In the genomic region with DNA sequence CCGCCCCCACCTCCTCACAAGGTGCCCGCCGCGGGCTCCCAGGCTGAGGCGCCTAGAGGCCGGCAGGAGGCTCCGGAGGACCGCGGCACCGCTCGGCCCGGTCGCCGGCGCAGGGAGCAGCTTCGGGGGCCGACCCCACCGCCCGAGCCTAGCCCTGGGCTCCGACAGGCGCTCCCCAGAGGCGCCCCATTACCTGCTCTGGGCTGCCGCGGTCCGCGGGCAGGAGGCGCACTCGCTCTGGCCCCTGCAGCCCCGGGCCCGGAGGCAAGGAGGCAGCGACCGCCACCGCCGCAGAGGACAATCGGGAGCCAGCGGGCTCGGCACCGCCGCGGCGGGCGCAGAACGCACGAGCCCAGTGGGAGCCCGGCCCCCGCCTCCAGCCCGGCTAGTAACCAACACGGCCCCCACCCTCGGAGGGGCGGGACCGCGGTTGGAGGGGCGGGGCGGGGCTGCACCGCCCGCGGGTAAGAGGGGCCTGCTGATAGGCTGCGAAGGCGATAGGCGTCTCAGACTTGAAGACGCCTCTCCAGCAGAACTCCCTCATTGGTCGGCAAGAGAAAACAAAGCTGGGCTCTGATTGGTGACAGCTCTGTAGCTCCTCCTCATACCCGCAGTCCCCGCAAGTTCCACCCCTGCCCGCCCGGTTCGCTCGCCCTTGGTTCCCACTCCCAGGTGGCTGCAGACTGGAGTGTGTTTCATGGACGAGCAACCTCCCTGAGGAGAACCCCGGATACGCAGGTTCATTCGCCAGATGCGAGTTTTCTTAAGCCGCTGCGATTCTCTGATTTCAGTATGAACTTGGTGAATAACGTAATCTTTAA, we compare ENCODE assay signal across 8 cellular contexts. TPM values are rescaled to one million over a fixed set of nuclear protein-coding genes. Genes with fewer than 3 reads are reported as not detected.
DNase-seq lines count a peak whose midpoint lies in the region; ATAC-seq and TF ChIP-seq lines count a peak whose summit lies in the region.

A gene (minus strand): TSS at position 397 of the 821 bp plus-strand sequence. CDS start 64,460 bp downstream, outside the sequence.

- 0 to 1% (median 0%) methylated on average over 43 to 76 of the region's 76 CpGs for WGBS in ovary, 3 donors
- WGBS in thyroid gland, 2 donors, result 0 to 1% methylated on average over 13 to 19 of the region's 76 CpGs

- H3K9me3 ChIP-seq in adipocyte (ENCODE audit: control insufficient read depth, low read length) (no peaks in the 10 kb centered on the region), cardiac muscle cell (ENCODE audit: low read depth) (no peaks in the 10 kb centered on the region), ovary (no peaks in the 10 kb centered on the region), thyroid gland (no peaks in the 10 kb centered on the region)

- no peaks in the 10 kb centered on the region for H3K36me3 ChIP-seq in adipocyte (ENCODE audit: control insufficient read depth, insufficient read depth, low read length, severe bottlenecking)
- H3K36me3 ChIP-seq in cardiac muscle cell, result no peaks in the 10 kb centered on the region
- no peaks in the 10 kb centered on the region for H3K36me3 ChIP-seq in ovary
- H3K36me3 ChIP-seq in thyroid gland, result no peaks in the 10 kb centered on the region

- peak; percentile 100 for ATAC-seq in HG02852 (IDR thresholded peaks at IDR 0.05; ENCODE audit: unreplicated experiment)

- intact Hi-C loops in ovary (cut with DNase I), result loop anchor here in 1 of 4 donors (10.0 kb wide), 1 partner anchor 82 kb away; no protein-coding TSS in a partner anchor
- intact Hi-C loops in thyroid gland (cut with DNase I), result no loop called here

- peaks cover 28% of the 10 kb centered on the region for H3K4me1 ChIP-seq in adipocyte (ENCODE audit: control insufficient read depth, insufficient read depth, low read length)
- peaks cover 16% of the 10 kb centered on the region for H3K4me1 ChIP-seq in cardiac muscle cell (ENCODE audit: low read depth)
- H3K4me1 ChIP-seq in ovary (ENCODE audit: insufficient read depth), result peaks cover 1% of the 10 kb centered on the region
- H3K4me1 ChIP-seq in thyroid gland, result peaks cover 0 to 8% of the 10 kb centered on the region in 2 donors

- TF ChIP-seq CTCF in GM12874 (IDR thresholded peaks at IDR 0.05; ENCODE audit: insufficient read depth, low read depth, low read length) (peak; percentile 29), cardiac muscle cell (IDR thresholded peaks at IDR 0.05; ENCODE audit: low read depth, low read length) (peak; percentile 22), ovary (IDR thresholded peaks at IDR 0.05) (peak; percentile 20 to 36 (median 29)), thyroid gland (IDR thresholded peaks at IDR 0.05) (peak in 4 of 6 experiments; percentile 34 to 70 (median 38))

- TF ChIP-seq POLR2A in ovary (IDR thresholded peaks at IDR 0.05) (peak; percentile 26), thyroid gland (IDR thresholded peaks at IDR 0.05) (peak; percentile 69 to 74)

- H3K9ac ChIP-seq in adipocyte (ENCODE audit: low read length), result peak within 1 kb of the TSS; percentile 70

- H3K27me3 ChIP-seq in adipocyte (replicated peaks; ENCODE audit: control insufficient read depth, insufficient read depth, low read length) (peaks cover 43% of the 10 kb centered on the region), cardiac muscle cell (no peaks in the 10 kb centered on the region), ovary (no peaks in the 10 kb centered on the region), thyroid gland (no peaks in the 10 kb centered on the region)

- peak within 1 kb of the TSS; percentile 99 for H3K27ac ChIP-seq in cardiac muscle cell
- peak within 1 kb of the TSS; percentile 80 to 81 for H3K27ac ChIP-seq in ovary
- peak within 1 kb of the TSS; percentile 82 to 95 (median 86) for H3K27ac ChIP-seq in thyroid gland

- DNase-seq in NCI-H1436 (lab: John Stamatoyannopoulos, UW) (peak; percentile 98), SW480 (ENCODE audit: low spot score) (peak; percentile 99), adipocyte (ENCODE audit: low read depth) (peak; percentile 99), cardiac muscle cell (ENCODE audit: low read depth in 1 of 2, low spot score in 1 of 2) (peak; percentile 97 to 98), ovary (peak; percentile 94 to 96 (median 95)), thyroid gland (peak; percentile 96 to 97)

- no peak for TF ChIP-seq EP300 in ovary (IDR thresholded peaks at IDR 0.05)

- H3K4me3 ChIP-seq in adipocyte (ENCODE audit: low read length) (peak within 1 kb of the TSS; percentile 90), cardiac muscle cell (peak within 1 kb of the TSS; percentile 86), ovary (peak within 1 kb of the TSS; percentile 89), thyroid gland (replicated peaks in 1 of 3) (peak within 1 kb of the TSS; percentile 75 to 88 (median 79))

RNA-seq across cellular contexts. Expression of the gene that starts here (rescaled TPM):
- 7.7 and 10.8 TPM in 2 replicates for total RNA-seq in cardiac muscle cell
- polyA plus RNA-seq in cardiac muscle cell, result 9.2 and 9.7 TPM in 2 replicates
- total RNA-seq in ovary, result 10 to 100 TPM in 3 of 7 donors, 1 to 10 TPM in 4; 2.2 to 13.3 (median 9.3) TPM
- 1 to 10 TPM; 2.3 to 7.5 TPM for polyA plus RNA-seq in ovary
- 10 to 100 TPM; 21.2 to 37.7 (median 26.6) TPM for total RNA-seq in thyroid gland

Comparison
In these comparisons a context has a peak if more than half of its experiments do, and no peak if none do; other contexts are left out.
1. Peak in every context shown above with its lines: DNase-seq, ATAC-seq, H3K4me3 ChIP-seq and H3K27ac ChIP-seq.